22 cellular contexts compared by ENCODE assay signal in the genomic region with DNA sequence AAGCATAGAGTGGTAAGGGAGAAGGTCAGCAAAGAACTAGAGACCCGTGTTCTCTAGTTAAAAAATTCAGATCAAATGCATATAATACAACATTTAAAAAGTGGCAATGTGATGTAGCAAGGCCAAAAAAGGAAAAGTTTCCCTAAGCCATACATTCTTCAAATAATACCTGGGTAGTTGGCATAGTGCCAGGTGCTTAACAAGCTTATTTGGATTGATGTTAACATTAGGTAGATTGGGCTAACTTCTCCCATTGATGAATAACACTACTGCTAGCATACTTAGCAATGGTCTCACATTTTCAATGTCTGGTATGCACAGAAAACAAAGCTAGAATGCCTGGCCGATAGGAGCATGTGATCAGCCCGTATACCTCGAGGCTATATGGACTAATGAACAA.
"Had no signal": no experiment of that assay in that cellular context is flagged by ENCODE, and none has a peak within 500 bp of the region (broad histone marks: within the 10 kb centered on the region; RNA-seq: fewer than 3 reads in every experiment).

No MANE protein-coding gene starts in this region.

- H3K4me1 Mint-ChIP-seq: activated CD4-positive, alpha-beta T cell treated with anti-CD3 and anti-CD28 coated beads, Interleukin-2, amount 10 ng/mL, durations not matched to agents 24 days and 14 days; activated T-helper 17 cell treated with anti-CD3 and anti-CD28 coated beads, Interleukin-2, amount 50 U/mL, for 72 hours; T-helper 17 cell had no signal

- H3K4me3 Mint-ChIP-seq: activated CD4-positive, alpha-beta T cell treated with anti-CD3 and anti-CD28 coated beads, Interleukin-2, amount 10 ng/mL, durations not matched to agents 24 days and 14 days; activated naive CD4-positive, alpha-beta T cell treated with anti-CD3 and anti-CD28 coated beads for 36 hours; activated naive CD8-positive, alpha-beta T cell; activated T-helper 17 cell treated with anti-CD3 and anti-CD28 coated beads, Interleukin-2, amount 50 U/mL, for 72 hours; T-helper 17 cell; WTC11 had no signal

- H3K27ac Mint-ChIP-seq: activated CD4-positive, alpha-beta T cell treated with anti-CD3 and anti-CD28 coated beads, Interleukin-2, amount 10 ng/mL, durations not matched to agents 24 days and 14 days; activated naive CD4-positive, alpha-beta T cell treated with anti-CD3 and anti-CD28 coated beads for 36 hours; activated naive CD8-positive, alpha-beta T cell; activated T-helper 17 cell treated with anti-CD3 and anti-CD28 coated beads, Interleukin-2, amount 50 U/mL, for 72 hours; T-helper 17 cell; WTC11 had no signal

- H3K27me3 Mint-ChIP-seq: activated CD4-positive, alpha-beta T cell treated with anti-CD3 and anti-CD28 coated beads, Interleukin-2, amount 10 ng/mL, durations not matched to agents 24 days and 14 days; activated naive CD8-positive, alpha-beta T cell; activated T-helper 17 cell treated with anti-CD3 and anti-CD28 coated beads, Interleukin-2, amount 50 U/mL, for 72 hours; T-helper 17 cell had no signal

- H3K9me3 Mint-ChIP-seq: activated T-helper 17 cell treated with anti-CD3 and anti-CD28 coated beads, Interleukin-2, amount 50 U/mL, for 72 hours had no signal

- H3K36me3 Mint-ChIP-seq: activated naive CD8-positive, alpha-beta T cell; WTC11 had no signal

- DNase-seq: activated CD4-positive, alpha-beta T cell treated with anti-CD3 and anti-CD28 coated beads, Interleukin-2, amount 10 ng/mL, durations not matched to agents 24 days and 14 days; activated CD4-positive, alpha-beta T cell treated with anti-CD3 and anti-CD28 coated beads, Interleukin-2, amount 50 U/mL, for 48 hours; activated CD4-positive, CD25-positive, alpha-beta regulatory T cell treated with anti-CD3 and anti-CD28 coated beads, Interleukin-2, amount 50 U/mL, for 72 hours; activated CD8-positive, alpha-beta memory T cell treated with anti-CD3 and anti-CD28 coated beads for 24 hours; activated gamma-delta T cell; activated naive CD4-positive, alpha-beta T cell treated with anti-CD3 and anti-CD28 coated beads for 36 hours; activated T-cell treated with anti-CD3 and anti-CD28 coated beads, Interleukin-2, amount 50 U/mL, for 48 hours; Kasumi-1; KBM-7; NCI-H1417 treated with DMSO at 0.1 percent for 48 hours; NCI-H1694; NCI-H2029; NCI-H446 treated with DMSO at 0.1 percent for 48 hours; NCI-H524 treated with DMSO at 0.1 percent for 48 hours; NCI-H774; PC-3; SHP77; T-helper 17 cell; T-helper 9 cell had no signal
